7 cellular contexts compared by ENCODE assay signal in genomic region chr1:61588736-61589381, GRCh38.
DNase-seq lines count a peak whose midpoint lies in the region; ATAC-seq and TF ChIP-seq lines count a peak whose summit lies in the region.

No MANE protein-coding gene starts in this region.

- no peak overlapping the region for H3K4me3 ChIP-seq in ascending aorta

- no peaks in the 10 kb centered on the region for H3K36me3 ChIP-seq in ascending aorta

- H3K9me3 ChIP-seq in ascending aorta: no peaks in the 10 kb centered on the region

- no peaks in the 10 kb centered on the region for H3K27me3 ChIP-seq in ascending aorta

- peak; percentile 95 for ATAC-seq in HG02798 (IDR thresholded peaks at IDR 0.05; ENCODE audit: poor library complexity, unreplicated experiment)

- in situ Hi-C loops in GM13977 (cut with MboI; ENCODE audit: low pct_unique_long_range_greater_than_20kb, low sequenced_read_pairs, unreplicated experiment): no loop called here

- DNase-seq in GM13977 (ENCODE audit: low spot score) (peak; percentile 67), NCI-H1105 (lab: John Stamatoyannopoulos, UW) (peak; percentile 71), T follicular helper cell (ENCODE audit: low read depth) (peak; percentile 28), ascending aorta (ENCODE audit: low spot score in 2 of 2) (no peak), iPS-NIHi11 (ENCODE audit: low spot score) (peak; percentile 78)
- DNase-seq in stimulated activated CD4-positive, alpha-beta T cell treated with anti-CD3 and anti-CD28 coated beads, Interleukin-4, amount 100 ng/mL, for 1 hour: peak; percentile 59

- intact Hi-C loops in ascending aorta (cut with DNase I): no loop called here

- peak; percentile 93 for TF ChIP-seq CTCF in GM13977 (IDR thresholded peaks at IDR 0.05; ENCODE audit: extremely low read depth, insufficient read depth, missing control alignments)
- TF ChIP-seq CTCF in ascending aorta (IDR thresholded peaks at IDR 0.05): peak; percentile 5 to 42 (median 41)

- H3K27ac ChIP-seq in ascending aorta: no peak overlapping the region

- no peaks in the 10 kb centered on the region for H3K4me1 ChIP-seq in ascending aorta

Comparison
In these comparisons a context has a peak if more than half of its experiments do, and no peak if none do; other contexts are left out.
1. DNase-seq: peak in GM13977 (single experiment), NCI-H1105 (single experiment), T follicular helper cell (single experiment), iPS-NIHi11 (single experiment) and stimulated activated CD4-positive, alpha-beta T cell treated with anti-CD3 and anti-CD28 coated beads, Interleukin-4, amount 100 ng/mL, for 1 hour (single experiment); none in ascending aorta (0 of 2).